Comparison of ENCODE assay signal across 1 cellular context in the genomic region with DNA sequence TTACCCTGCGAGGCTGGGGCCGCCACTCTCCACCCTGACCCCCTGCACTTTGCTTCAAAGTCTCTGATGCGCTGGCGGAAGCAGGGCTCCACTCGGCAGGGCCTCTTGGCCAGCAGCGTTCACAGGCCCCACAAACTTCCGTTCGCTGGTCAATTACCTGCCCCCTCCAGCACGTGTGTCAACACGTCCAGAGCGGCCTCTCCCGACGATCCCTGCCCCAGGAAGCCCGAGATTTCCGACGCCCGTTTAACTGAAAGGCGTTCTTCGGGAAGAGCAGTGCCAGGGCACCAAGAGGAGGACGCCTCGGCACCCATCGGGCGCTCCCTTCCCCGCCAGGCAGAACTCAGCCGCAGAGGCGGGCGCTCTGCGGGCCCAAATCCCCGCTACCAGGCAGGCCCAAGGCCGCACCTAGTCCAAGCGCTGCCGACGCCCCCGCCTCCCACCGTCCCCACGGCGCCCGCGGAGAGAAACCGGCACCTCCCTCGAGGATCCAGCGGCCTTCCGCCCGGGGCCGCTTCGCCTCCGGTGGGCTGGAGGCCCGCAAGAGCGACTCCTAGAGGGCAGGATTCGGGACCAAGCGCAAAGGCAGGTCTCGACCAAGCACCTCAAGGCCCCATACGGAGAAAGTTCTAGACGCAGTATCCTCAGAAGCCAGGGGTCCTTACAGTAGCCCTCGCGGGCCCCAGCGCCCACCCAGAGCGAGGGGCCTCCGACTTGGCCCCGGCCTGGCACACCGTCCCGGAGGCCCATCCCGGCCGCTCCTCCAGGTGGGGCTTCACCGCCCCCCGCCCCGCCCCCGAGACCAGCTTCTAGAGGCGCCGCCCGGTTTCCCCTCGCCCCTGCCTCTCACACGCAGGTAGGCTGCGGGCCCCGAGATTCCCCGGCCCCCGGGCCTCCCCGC.
TF ChIP-seq lines count a peak whose summit lies in the region.

No MANE protein-coding gene starts in this region.

TF ChIP-seq in PFSK-1, 5 proteins besides CTCF, POLR2A, EP300 and RAD21 (continued from another document):
- TF ChIP-seq, protein P1, sequence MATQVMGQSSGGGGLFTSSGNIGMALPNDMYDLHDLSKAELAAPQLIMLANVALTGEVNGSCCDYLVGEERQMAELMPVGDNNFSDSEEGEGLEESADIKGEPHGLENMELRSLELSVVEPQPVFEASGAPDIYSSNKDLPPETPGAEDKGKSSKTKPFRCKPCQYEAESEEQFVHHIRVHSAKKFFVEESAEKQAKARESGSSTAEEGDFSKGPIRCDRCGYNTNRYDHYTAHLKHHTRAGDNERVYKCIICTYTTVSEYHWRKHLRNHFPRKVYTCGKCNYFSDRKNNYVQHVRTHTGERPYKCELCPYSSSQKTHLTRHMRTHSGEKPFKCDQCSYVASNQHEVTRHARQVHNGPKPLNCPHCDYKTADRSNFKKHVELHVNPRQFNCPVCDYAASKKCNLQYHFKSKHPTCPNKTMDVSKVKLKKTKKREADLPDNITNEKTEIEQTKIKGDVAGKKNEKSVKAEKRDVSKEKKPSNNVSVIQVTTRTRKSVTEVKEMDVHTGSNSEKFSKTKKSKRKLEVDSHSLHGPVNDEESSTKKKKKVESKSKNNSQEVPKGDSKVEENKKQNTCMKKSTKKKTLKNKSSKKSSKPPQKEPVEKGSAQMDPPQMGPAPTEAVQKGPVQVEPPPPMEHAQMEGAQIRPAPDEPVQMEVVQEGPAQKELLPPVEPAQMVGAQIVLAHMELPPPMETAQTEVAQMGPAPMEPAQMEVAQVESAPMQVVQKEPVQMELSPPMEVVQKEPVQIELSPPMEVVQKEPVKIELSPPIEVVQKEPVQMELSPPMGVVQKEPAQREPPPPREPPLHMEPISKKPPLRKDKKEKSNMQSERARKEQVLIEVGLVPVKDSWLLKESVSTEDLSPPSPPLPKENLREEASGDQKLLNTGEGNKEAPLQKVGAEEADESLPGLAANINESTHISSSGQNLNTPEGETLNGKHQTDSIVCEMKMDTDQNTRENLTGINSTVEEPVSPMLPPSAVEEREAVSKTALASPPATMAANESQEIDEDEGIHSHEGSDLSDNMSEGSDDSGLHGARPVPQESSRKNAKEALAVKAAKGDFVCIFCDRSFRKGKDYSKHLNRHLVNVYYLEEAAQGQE (IDR thresholded peaks at IDR 0.05; ENCODE audit: insufficient read depth in 1 of 2, low read depth in 2 of 2, low read length in 2 of 2): peak in 1 of 2 experiments; percentile 29; a peak in 1 of 4 replicates
- no peak for TF ChIP-seq POLR2AphosphoS5 (IDR thresholded peaks at IDR 0.05; ENCODE audit: low read depth, low read length)
- TF ChIP-seq FOXP2 (optimal IDR thresholded peaks at IDR 0.05; ENCODE audit: borderline replicate concordance, extremely low read depth, extremely low read length, insufficient read depth): no peak
- 0 out of 2 replicates have a peak, but pooled peaks have one; percentile 17 for TF ChIP-seq TAF1 (IDR thresholded peaks at IDR 0.05; ENCODE audit: borderline replicate concordance, insufficient read depth, low read length)
TF ChIP-seq in PFSK-1: peak in this region for 3.
